15 cellular contexts compared by ENCODE assay signal in the genomic region with DNA sequence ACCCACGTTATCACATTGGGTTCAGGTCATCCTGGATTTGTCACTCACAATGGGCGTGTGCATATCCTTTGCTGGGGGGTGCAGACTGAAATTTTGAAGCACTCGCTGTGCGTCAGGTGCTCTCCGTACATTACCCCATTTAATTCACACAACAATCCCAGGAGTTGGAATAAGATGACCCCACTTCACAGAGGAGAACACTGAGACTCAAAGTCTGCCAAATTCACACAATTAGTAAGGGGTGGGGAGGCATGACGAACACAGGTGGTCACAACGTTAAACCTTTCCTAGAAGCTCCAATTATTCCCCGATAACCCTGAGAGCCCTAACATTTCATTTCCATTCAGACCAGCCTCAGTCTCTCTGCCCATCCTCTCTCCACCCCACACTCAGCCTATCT. TPM values are rescaled to one million over a fixed set of nuclear protein-coding genes. Genes with fewer than 3 reads are reported as not detected.
DNase-seq lines count a peak whose midpoint lies in the region; ATAC-seq and TF ChIP-seq lines count a peak whose summit lies in the region.
"Had no signal": no experiment of that assay in that cellular context is flagged by ENCODE, and none has a peak within 500 bp of the region (broad histone marks: within the 10 kb centered on the region; RNA-seq: fewer than 3 reads in every experiment).

No MANE protein-coding gene starts in this region.

- H3K4me1 ChIP-seq in mammary epithelial cell (ENCODE audit: insufficient read depth, low read length), result peaks cover 58% of the 10 kb centered on the region
- H3K4me1 ChIP-seq: parathyroid adenoma had no signal

- DNase-seq in mammary epithelial cell (no peak), MCF 10A (ENCODE audit: unreplicated experiment) (no peak), type B pancreatic cell (ENCODE audit: extremely low spot score, unreplicated experiment) (no peak)
- DNase-seq: activated B cell treated with CpG ODN at 0.5 μM for 24 hours; effector memory CD4-positive, alpha-beta T cell; left cardiac atrium; NCI-H1436; NCI-H226 had no signal

- no peaks in the 10 kb centered on the region for H3K27me3 Mint-ChIP-seq in MCF 10A (ENCODE audit: insufficient read depth, unreplicated experiment)
- H3K27me3 Mint-ChIP-seq in type B pancreatic cell, result no peaks in the 10 kb centered on the region

- H3K27ac ChIP-seq in mammary epithelial cell (ENCODE audit: insufficient read depth, low read depth, low read length), result peak overlapping the region; percentile 100

- TF ChIP-seq CTCF in mammary epithelial cell (conservative IDR thresholded peaks at IDR 0.05 in 1 of 2, IDR thresholded peaks at IDR 0.05 in 1 of 2; ENCODE audit: extremely low read depth in 1 of 2, insufficient read depth in 1 of 2, low read depth in 1 of 2, low read length in 2 of 2) (no peak), MCF 10A (IDR thresholded peaks at IDR 0.05; ENCODE audit: unreplicated experiment) (no peak), type B pancreatic cell (conservative IDR thresholded peaks at IDR 0.05) (no peak)

- POLR2A ChIA-PET in MCF 10A (lab: Yijun Ruan, JAX), result interaction anchor here (1.2 to 7.1 kb wide), 11 partner anchors 8 to 65 kb away, joined by 3 to 476 read pairs (median 41); partner anchors contain the start of genes CHTOP, S100A1, S100A13 and S100A14

- H3K36me3 Mint-ChIP-seq in MCF 10A (ENCODE audit: insufficient read depth, unreplicated experiment) (no peaks in the 10 kb centered on the region), type B pancreatic cell (no peaks in the 10 kb centered on the region)

- intact Hi-C loops in mammary epithelial cell (cut with micrococcal nuclease), result no loop called here
- intact Hi-C loops in MCF 10A (cut with micrococcal nuclease), result no loop called here

- peak overlapping the region; percentile 99 for H3K9ac ChIP-seq in mammary epithelial cell (ENCODE audit: insufficient read depth, low read length)
- H3K9ac ChIP-seq: parathyroid adenoma had no signal

- BruUV-seq in mammary epithelial cell (replicated peaks; lab: Mats Ljungman, UMichigan), result no TSS peak
- no TSS peak for BruUV-seq in MCF 10A (replicated peaks; lab: Mats Ljungman, UMichigan)

- H3K79me2 ChIP-seq in mammary epithelial cell (ENCODE audit: insufficient read depth, low read length), result peaks cover 8% of the 10 kb centered on the region
- H3K79me2 ChIP-seq: parathyroid adenoma had no signal

- H4K20me1 ChIP-seq in mammary epithelial cell (ENCODE audit: insufficient read depth, low read length), result no peaks in the 10 kb centered on the region

- no peak overlapping the region for H2AFZ ChIP-seq in mammary epithelial cell (ENCODE audit: low read depth, low read length)

- no peaks in the 10 kb centered on the region for H3K27me3 ChIP-seq in mammary epithelial cell (ENCODE audit: insufficient read depth, low read length)
- H3K27me3 ChIP-seq: tibial nerve had no signal

- H3K9me3 ChIP-seq in mammary epithelial cell (replicated peaks; ENCODE audit: insufficient read depth, low read length), result no peaks in the 10 kb centered on the region
- H3K9me3 ChIP-seq: tibial nerve had no signal

- in situ Hi-C loops in mammary epithelial cell (cut with MboI; ENCODE audit: low sequenced_read_pairs in 2 of 2), result loop anchor here (5.0 kb wide), 1 partner anchor 42 kb away; no protein-coding TSS in a partner anchor

- dilution Hi-C loops in mammary epithelial cell (cut with HindIII; ENCODE audit: low sequenced_read_pairs), result no loop called here

- H3K4me3 Mint-ChIP-seq in MCF 10A (ENCODE audit: unreplicated experiment) (no peak overlapping the region), type B pancreatic cell (no peak overlapping the region)
- H3K4me3 Mint-ChIP-seq: activated B cell treated with CpG ODN at 0.5 μM for 24 hours had no signal

- H3K9me3 Mint-ChIP-seq in MCF 10A (ENCODE audit: unreplicated experiment) (no peaks in the 10 kb centered on the region), type B pancreatic cell (no peaks in the 10 kb centered on the region)
- H3K9me3 Mint-ChIP-seq: activated B cell treated with CpG ODN at 0.5 μM for 24 hours had no signal

- CTCF ChIA-PET in mammary epithelial cell (lab: Charles Lee; ENCODE audit: low non-redundant PET) (no interaction called here), MCF 10A (lab: Yijun Ruan, JAX) (interaction anchor here (0.6 to 7.5 kb wide), 14 partner anchors 9 to 327 kb away, joined by 3 to 379 read pairs (median 10); partner anchors contain the start of genes ILF2, S100A14, S100A16 and S100A5)

- 99% methylated on average over 7 of the region's 8 CpGs for WGBS in mammary epithelial cell (ENCODE audit: low coverage, missing lambda C conversion rate)

- H3K4me3 ChIP-seq in mammary epithelial cell (replicated peaks in 1 of 3; ENCODE audit: insufficient read depth in 1 of 3, low read depth in 2 of 3, low read length in 3 of 3), result no peak overlapping the region

- H3K4me1 Mint-ChIP-seq in MCF 10A (ENCODE audit: insufficient read depth, unreplicated experiment), result peaks cover 52% of the 10 kb centered on the region
- peaks cover 43% of the 10 kb centered on the region for H3K4me1 Mint-ChIP-seq in type B pancreatic cell (ENCODE audit: unreplicated experiment)

- ATAC-seq in GM19395 (IDR thresholded peaks at IDR 0.05; ENCODE audit: unreplicated experiment), result no peak
- ATAC-seq: left cardiac atrium, Right ventricle myocardium inferior had no signal

- peaks cover 2% of the 10 kb centered on the region for H3K36me3 ChIP-seq in mammary epithelial cell (ENCODE audit: insufficient read depth, low read length)
- H3K36me3 ChIP-seq: tibial nerve had no signal

- H3K27ac Mint-ChIP-seq in MCF 10A (ENCODE audit: low read depth, unreplicated experiment) (no peak overlapping the region), type B pancreatic cell (peak overlapping the region; percentile 52)
- H3K27ac Mint-ChIP-seq: activated B cell treated with CpG ODN at 0.5 μM for 24 hours had no signal

- H3K4me2 ChIP-seq in mammary epithelial cell (ENCODE audit: insufficient read depth, low read depth, low read length), result no peak overlapping the region

RNA-seq across cellular contexts. Expression of gene S100A2, which starts 3.8 kb away (rescaled TPM):
- total RNA-seq in mammary epithelial cell, result over 10,000 TPM in 1 of 2 donors, 1,000 to 10,000 TPM in 1; 2,255 to 12,622 TPM
- polyA plus RNA-seq in mammary epithelial cell, result 15,689 TPM
- polyA minus RNA-seq in mammary epithelial cell, result 4,465 TPM
- total RNA-seq in MCF 10A (2022), result 5,064 and 5,163 TPM in 2 replicates
- 0.75 and 2.4 TPM in 2 replicates for total RNA-seq in type B pancreatic cell (ENCODE audit: low replicate concordance)
- total RNA-seq: skeletal muscle tissue had no signal

RNA-seq across cellular contexts. Expression of gene S100A3, which starts 20.4 kb away (rescaled TPM):
- 10 to 100 TPM in 1 of 2 donors, 1 to 10 TPM in 1; 3.5 to 58.6 TPM for total RNA-seq in mammary epithelial cell
- polyA plus RNA-seq in mammary epithelial cell, result 46.1 TPM
- polyA minus RNA-seq in mammary epithelial cell, result 17.4 TPM
- total RNA-seq in MCF 10A (2022), result 85.7 and 90.0 TPM in 2 replicates
- total RNA-seq in type B pancreatic cell (ENCODE audit: low replicate concordance), result 1.4 and 2.8 TPM in 2 replicates
- total RNA-seq: activated B cell treated with CpG ODN at 0.5 μM for 24 hours; skeletal muscle tissue; T-helper 1 cell treated with Interleukin-12 subunit alpha and Interleukin-12 subunit beta and Interleukin-4 antibody, amounts not matched to agents 30 ng/mL and 1 ng/mL, for 36 hours had no signal

RNA-seq across cellular contexts. Expression of gene S100A4, which starts 23.9 kb away (rescaled TPM):
- total RNA-seq in mammary epithelial cell (1 to 10 TPM; 4.3 to 9.9 TPM), MCF 10A (2022) (27.2 and 60.7 TPM in 2 replicates), type B pancreatic cell (ENCODE audit: low replicate concordance) (61.0 and 200 TPM in 2 replicates)
- 24.2 TPM for polyA plus RNA-seq in mammary epithelial cell
- polyA minus RNA-seq in mammary epithelial cell, result not detected

RNA-seq across cellular contexts. Expression of gene S100A5, which starts 28.7 kb away (rescaled TPM):
- total RNA-seq in mammary epithelial cell (not detected), MCF 10A (2022) (not detected in 2 replicates), type B pancreatic cell (ENCODE audit: low replicate concordance) (0.62 TPM in 1 of 2 replicates, not detected in the other)
- polyA plus RNA-seq in mammary epithelial cell, result 0.34 TPM
- polyA minus RNA-seq in mammary epithelial cell, result not detected
- total RNA-seq: cardiac septum, left cardiac atrium, Right ventricle myocardium inferior, skeletal muscle tissue, tibial nerve had no signal

RNA-seq across cellular contexts. Expression of gene S100A6, which starts 33.7 kb away (rescaled TPM):
- total RNA-seq in mammary epithelial cell (1,000 to 10,000 TPM; 1,155 to 2,455 TPM), MCF 10A (2022) (2,571 and 2,904 TPM in 2 replicates), type B pancreatic cell (ENCODE audit: low replicate concordance) (21.9 and 1,154 TPM in 2 replicates)
- polyA plus RNA-seq in mammary epithelial cell, result 2,730 TPM
- 719 TPM for polyA minus RNA-seq in mammary epithelial cell

Comparison
In these comparisons a context has a peak if more than half of its experiments do, and no peak if none do; other contexts are left out.
1. RNA of gene S100A2, which starts 3.8 kb away (total RNA-seq): 2,255 to 12,622 TPM in mammary epithelial cell and 5,064 to 5,163 TPM in MCF 10A; 0.75 to 2.4 TPM in type B pancreatic cell; every median in the first group is over 100 times any median in the second.